ENCODE assay signal across 20 cellular contexts in genomic region chr2:241948901-241949735, GRCh38.
DNase-seq lines count a peak whose midpoint lies in the region; ATAC-seq and TF ChIP-seq lines count a peak whose summit lies in the region.
"Had no signal": no experiment of that assay in that cellular context is flagged by ENCODE, and none has a peak within 500 bp of the region (broad histone marks: within the 10 kb centered on the region; RNA-seq: fewer than 3 reads in every experiment).

No MANE protein-coding gene starts in this region.

- H3K9me3 ChIP-seq in RWPE2 (ENCODE audit: severe bottlenecking) (no peaks in the 10 kb centered on the region), neuronal stem cell (replicated peaks in 1 of 2; ENCODE audit: control insufficient read depth in 2 of 2, insufficient read depth in 1 of 2, low read depth in 1 of 2, low read length in 2 of 2) (peaks cover 0 to 10% of the 10 kb centered on the region in 2 donors)
- H3K9me3 ChIP-seq: BE2C, MG63 had no signal

- no peaks in the 10 kb centered on the region for H3K27me3 Mint-ChIP-seq in stimulated activated naive B cell treated with anti-CD40 and anti-IgM and Interleukin-4, amounts not matched to agents 10 μg/mL and 1 μg/mL and 100 μg/mL, for 72 hours

- H3K27me3 ChIP-seq in H7 (ENCODE audit: control insufficient read depth, insufficient read depth, low read length) (no peaks in the 10 kb centered on the region), RWPE2 (ENCODE audit: insufficient read depth, poor library complexity, severe bottlenecking) (peaks cover 21% of the 10 kb centered on the region), neuronal stem cell (ENCODE audit: control insufficient read depth in 3 of 3, insufficient read depth in 3 of 3, low read depth in 1 of 3, low read length in 3 of 3) (peaks cover 0 to 6% (median 0%) of the 10 kb centered on the region in 3 experiments)
- H3K27me3 ChIP-seq: MG63 had no signal

- H3K79me1 ChIP-seq in neuronal stem cell (ENCODE audit: low read depth, low read length), result peaks cover 3% of the 10 kb centered on the region

- H3K23ac ChIP-seq in neuronal stem cell (ENCODE audit: low read depth, low read length, poor library complexity), result no peak overlapping the region

- H3K4me1 ChIP-seq in RWPE2 (ENCODE audit: insufficient read depth, poor library complexity, severe bottlenecking) (no peaks in the 10 kb centered on the region), neuronal stem cell (ENCODE audit: control insufficient read depth in 2 of 2, insufficient read depth in 1 of 2, low read depth in 1 of 2, low read length in 2 of 2) (peaks cover 0 to 7% of the 10 kb centered on the region in 2 donors)
- H3K4me1 ChIP-seq: BE2C had no signal

- no peak overlapping the region for H2BK120ac ChIP-seq in neuronal stem cell (ENCODE audit: low read depth, low read length)

- peaks cover 6 to 16% of the 10 kb centered on the region in 2 donors for H3K36me3 Mint-ChIP-seq in stimulated activated naive B cell treated with anti-CD40 and anti-IgM and Interleukin-4, amounts not matched to agents 10 μg/mL and 1 μg/mL and 100 μg/mL, for 72 hours

- H2AFZ ChIP-seq in neuronal stem cell (ENCODE audit: low read length), result no peak overlapping the region
- H2AFZ ChIP-seq: GM23248 had no signal

- peak overlapping the region; percentile 42 for H3K18ac ChIP-seq in neuronal stem cell (ENCODE audit: low read length)

- H3K27ac ChIP-seq in RWPE2 (ENCODE audit: poor library complexity, severe bottlenecking) (no peak overlapping the region), neuronal stem cell (replicated peaks; ENCODE audit: low read length) (no peak overlapping the region)
- H3K27ac ChIP-seq: GM23248 had no signal

- no peak overlapping the region for H3K4ac ChIP-seq in neuronal stem cell (ENCODE audit: low read length)

- H3K9me3 Mint-ChIP-seq in stimulated activated naive B cell treated with anti-CD40 and anti-IgM and Interleukin-4, amounts not matched to agents 10 μg/mL and 1 μg/mL and 100 μg/mL, for 72 hours, result no peaks in the 10 kb centered on the region

- H2AK5ac ChIP-seq in neuronal stem cell (ENCODE audit: low read depth, low read length), result peak overlapping the region; percentile 60

- peak overlapping the region; percentile 14 for H2BK12ac ChIP-seq in neuronal stem cell (ENCODE audit: low read length)

- H3K14ac ChIP-seq in neuronal stem cell (ENCODE audit: low read length), result no peak overlapping the region

- DNase-seq in H7, result peak; percentile 22
- peak; percentile 69 for DNase-seq in RWPE2 (ENCODE audit: low spot score)
- DNase-seq in neuronal stem cell (ENCODE audit: low spot score), result no peak
- DNase-seq in stimulated activated naive B cell treated with anti-CD40 and anti-IgM and Interleukin-4, amounts not matched to agents 10 μg/mL and 1 μg/mL and 100 μg/mL, for 72 hours, result no peak
- DNase-seq in NCI-H146 (lab: John Stamatoyannopoulos, UW), result no peak
- DNase-seq in GF-D8 (lab: John Stamatoyannopoulos, UW), result no peak
- DNase-seq: BE2C, DMS 273 treated with DMSO at 0.1 percent for 48 hours, DMS79 treated with DMSO at 0.1 percent for 48 hours, GM23248, HCEC 1CT, MG63, NCI-H1417, NCI-H187, NCI-H446, NCI-H526 treated with DMSO at 0.1 percent for 48 hours, SHP77 had no signal

- TF ChIP-seq CTCF in RWPE2 (IDR thresholded peaks at IDR 0.05; ENCODE audit: poor library complexity, severe bottlenecking), result no peak

- no peaks in the 10 kb centered on the region for H3K36me3 ChIP-seq in H7 (replicated peaks; ENCODE audit: control insufficient read depth, insufficient read depth, low read length)
- H3K36me3 ChIP-seq in RWPE2 (ENCODE audit: low read depth), result no peaks in the 10 kb centered on the region
- H3K36me3 ChIP-seq in neuronal stem cell (replicated peaks in 1 of 2; ENCODE audit: control insufficient read depth in 2 of 2, insufficient read depth in 2 of 2, low read length in 2 of 2), result no peaks in the 10 kb centered on the region
- H3K36me3 ChIP-seq: BE2C, MG63 had no signal

- H3K4me3 ChIP-seq in H7 (ENCODE audit: insufficient read depth, low read depth, low read length), result no peak overlapping the region
- H3K4me3 ChIP-seq in RWPE2 (ENCODE audit: severe bottlenecking), result no peak overlapping the region
- peak overlapping the region in 1 of 2 donors; percentile 61 for H3K4me3 ChIP-seq in neuronal stem cell (ENCODE audit: low read length in 2 of 2)
- H3K4me3 ChIP-seq: GM12878, GM23248, K562, MG63 had no signal

- H2BK5ac ChIP-seq in neuronal stem cell (ENCODE audit: low read length), result no peak overlapping the region

- no peak overlapping the region for H3K4me2 ChIP-seq in neuronal stem cell (ENCODE audit: insufficient read depth, low read length, poor library complexity, severe bottlenecking)

- no peak overlapping the region for H4K8ac ChIP-seq in neuronal stem cell (ENCODE audit: low read depth, low read length)

- H4K91ac ChIP-seq in neuronal stem cell (ENCODE audit: low read depth, low read length, poor library complexity), result no peak overlapping the region

- no CpG with 5 or more reads among the region's 31 CpGs for WGBS in neuronal stem cell (ENCODE audit: extremely low coverage in 2 of 2, insufficient read length in 2 of 2, insufficient replicate concordance in 1 of 2), 2 donors

- no peak overlapping the region for H2BK15ac ChIP-seq in neuronal stem cell (ENCODE audit: low read length)

- H3K4me1 Mint-ChIP-seq in stimulated activated naive B cell treated with anti-CD40 and anti-IgM and Interleukin-4, amounts not matched to agents 10 μg/mL and 1 μg/mL and 100 μg/mL, for 72 hours, result peaks cover 7 to 21% of the 10 kb centered on the region in 2 donors

- H3K9ac ChIP-seq in neuronal stem cell (ENCODE audit: low read depth, low read length, poor library complexity), result no peak overlapping the region
- H3K9ac ChIP-seq: GM23248 had no signal

- no peak overlapping the region for H3K4me3 Mint-ChIP-seq in stimulated activated naive B cell treated with anti-CD40 and anti-IgM and Interleukin-4, amounts not matched to agents 10 μg/mL and 1 μg/mL and 100 μg/mL, for 72 hours

- ATAC-seq in RWPE2 (ENCODE audit: low read depth) (no peak), GM21526 (IDR thresholded peaks at IDR 0.05; ENCODE audit: low FRiP score, unreplicated experiment) (no peak)
- ATAC-seq in stimulated activated naive B cell treated with anti-CD40 and anti-IgM and Interleukin-4, amounts not matched to agents 10 μg/mL and 1 μg/mL and 100 μg/mL, for 72 hours (replicated peaks), result no peak
- ATAC-seq: K562 had no signal

- H3K27ac Mint-ChIP-seq in stimulated activated naive B cell treated with anti-CD40 and anti-IgM and Interleukin-4, amounts not matched to agents 10 μg/mL and 1 μg/mL and 100 μg/mL, for 72 hours, result peak overlapping the region; percentile 68

Comparison
In these comparisons a context has a peak if more than half of its experiments do, and no peak if none do; other contexts are left out.
1. DNase-seq: peak in H7 (single experiment) and RWPE2 (single experiment); none in neuronal stem cell (single experiment), stimulated activated naive B cell treated with anti-CD40 and anti-IgM and Interleukin-4, amounts not matched to agents 10 μg/mL and 1 μg/mL and 100 μg/mL, for 72 hours (single experiment), NCI-H146 (single experiment) and GF-D8 (single experiment).